In the genomic region with DNA sequence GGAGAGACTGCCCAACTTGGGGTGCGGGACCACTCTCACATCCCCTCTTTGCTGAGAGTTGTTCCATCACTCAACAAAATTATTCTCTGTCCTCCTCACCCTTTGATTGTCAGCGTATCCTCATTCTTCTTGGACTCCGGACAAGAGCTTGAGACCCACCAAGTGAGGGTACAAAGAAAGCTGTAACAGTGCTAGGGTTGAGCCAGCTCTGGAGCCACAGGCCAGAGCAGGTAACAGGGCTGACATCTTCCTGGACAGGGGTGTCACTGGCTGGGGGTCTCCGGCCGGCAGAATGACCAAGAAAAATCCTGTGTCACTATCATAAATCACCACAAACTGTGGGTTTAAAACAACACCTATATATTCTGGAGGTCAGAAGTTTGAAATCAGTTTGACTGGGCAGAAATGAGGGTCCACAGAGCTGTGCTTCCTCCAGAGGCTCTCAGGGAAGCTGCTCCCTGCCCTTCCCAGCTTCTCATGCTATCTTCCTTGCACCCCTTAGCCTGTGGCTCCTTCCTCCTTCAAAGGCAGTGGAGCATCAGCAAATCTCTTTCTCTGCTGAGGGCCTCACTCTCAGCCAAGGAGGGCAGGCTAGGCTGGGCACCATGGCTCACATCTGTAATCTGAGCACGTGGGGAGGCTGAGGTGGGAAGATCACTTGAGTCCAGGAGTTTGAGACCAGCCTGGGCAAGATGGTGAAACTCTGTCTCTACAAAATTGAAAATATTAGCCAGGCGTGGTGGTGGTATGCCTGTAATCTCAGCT, we compare ENCODE assay signal across 16 cellular contexts. TPM values are rescaled to one million over a fixed set of nuclear protein-coding genes. Genes with fewer than 3 reads are reported as not detected.
DNase-seq lines count a peak whose midpoint lies in the region; ATAC-seq, FAIRE-seq and TF ChIP-seq lines count a peak whose summit lies in the region.
"Had no signal": no experiment of that assay in that cellular context is flagged by ENCODE, and none has a peak within 500 bp of the region (broad histone marks: within the 10 kb centered on the region; RNA-seq: fewer than 3 reads in every experiment).

No MANE protein-coding gene starts in this region.

- TF ChIP-seq CTCF in right lobe of liver (IDR thresholded peaks at IDR 0.05) (no peak), HepG2 (CRISPR knock-in tag; IDR thresholded peaks at IDR 0.05) (no peak), glutamatergic neuron (IDR thresholded peaks at IDR 0.05; ENCODE audit: partially characterized antibody, unreplicated experiment) (no peak), neural crest cell (conservative IDR thresholded peaks at IDR 0.05) (no peak)

- H3K9me3 Mint-ChIP-seq in glutamatergic neuron (ENCODE audit: unreplicated experiment) (peaks cover 3% of the 10 kb centered on the region), neural crest cell (no peaks in the 10 kb centered on the region)

- in situ Hi-C loops in HepG2 (cut with HindIII; ENCODE audit: extremely low pct_ligation_motif_present, low pct_unique_long_range_greater_than_20kb) (no loop called here), KBM-7 (cut with MboI; ENCODE audit: low pct_unique_long_range_greater_than_20kb, low sequenced_read_pairs) (no loop called here)

- no peak for TF ChIP-seq POLR2A in right lobe of liver (IDR thresholded peaks at IDR 0.05)
- TF ChIP-seq POLR2A in HepG2 (IDR thresholded peaks at IDR 0.05; ENCODE audit: insufficient read depth in 1 of 2, low read depth in 2 of 2, low read length in 2 of 2), result no peak

- H2AFZ ChIP-seq in HepG2 (ENCODE audit: low read length), result no peak overlapping the region

- 76% methylated on average over 5 of the region's 7 CpGs for WGBS in right lobe of liver (ENCODE audit: insufficient coverage, low coverage, low lambda C conversion rate, missing lambda C conversion rate)
- WGBS in HepG2 (ENCODE audit: low lambda C conversion rate), result 57% methylated on average over 6 of the region's 7 CpGs

- no peaks in the 10 kb centered on the region for H3K79me2 ChIP-seq in HepG2 (ENCODE audit: insufficient read depth, low read length)

- no peak for TF ChIP-seq RAD21 in HepG2 (CRISPR knock-in tag; IDR thresholded peaks at IDR 0.05)

- H3K36me3 Mint-ChIP-seq in glutamatergic neuron (ENCODE audit: unreplicated experiment) (no peaks in the 10 kb centered on the region), neural crest cell (ENCODE audit: low read depth) (no peaks in the 10 kb centered on the region)

- intact Hi-C loops in right lobe of liver (cut with DNase I) (no loop called here), HepG2 (cut with micrococcal nuclease; ENCODE audit: unreplicated experiment) (no loop called here)

- H3K9ac ChIP-seq in HepG2 (ENCODE audit: insufficient read depth, low read depth, low read length), result no peak overlapping the region

- no peaks in the 10 kb centered on the region for H3K36me3 ChIP-seq in right lobe of liver
- H3K36me3 ChIP-seq in HepG2 (replicated peaks in 1 of 2; ENCODE audit: control insufficient read depth in 1 of 2, insufficient read depth in 2 of 2, low read length in 2 of 2), result no peaks in the 10 kb centered on the region

- ATAC-seq in right lobe of liver, result no peak
- no peak for ATAC-seq in HepG2
- ATAC-seq: PC-3 had no signal

- FAIRE-seq in HepG2 (lab: Jason Lieb, UNC), result no peak

- no peak overlapping the region for H3K4me3 Mint-ChIP-seq in glutamatergic neuron (ENCODE audit: unreplicated experiment)
- H3K4me3 Mint-ChIP-seq in neural crest cell, result peak overlapping the region; percentile 31

- no peak overlapping the region for H3K27ac Mint-ChIP-seq in glutamatergic neuron (ENCODE audit: unreplicated experiment)
- no peak overlapping the region for H3K27ac Mint-ChIP-seq in neural crest cell (ENCODE audit: unreplicated experiment)

- no peak overlapping the region for H3K4me2 ChIP-seq in HepG2 (ENCODE audit: low read depth, low read length)

- H3K27me3 ChIP-seq in right lobe of liver, result no peaks in the 10 kb centered on the region
- peaks cover 6 to 37% of the 10 kb centered on the region in 2 experiments; a peak in 4 of 5 replicates for H3K27me3 ChIP-seq in HepG2 (ENCODE audit: control insufficient read depth in 1 of 2, insufficient read depth in 2 of 2, low read length in 2 of 2)

- no peaks in the 10 kb centered on the region for H4K20me1 ChIP-seq in HepG2 (ENCODE audit: insufficient read depth, low read length)

- CTCF ChIA-PET in HepG2 (lab: Yijun Ruan, JAX; ENCODE audit: low intra/inter-chr PET ratio, low total read pairs), result no interaction called here

- H3K9me3 ChIP-seq in right lobe of liver (no peaks in the 10 kb centered on the region), HepG2 (ENCODE audit: low read length) (no peaks in the 10 kb centered on the region)

- POLR2A ChIA-PET in HepG2 (lab: Yijun Ruan, JAX), result no interaction called here

- TF ChIP-seq EP300 in HepG2 (IDR thresholded peaks at IDR 0.05; ENCODE audit: low read depth in 2 of 2, low read length in 2 of 2) (no peak), HepG2 (CRISPR knock-in tag; IDR thresholded peaks at IDR 0.05; ENCODE audit: borderline replicate concordance) (no peak)

- peak in 2 of 3 donors; percentile 27 to 42 for DNase-seq in right lobe of liver
- DNase-seq in HepG2 (ENCODE audit: low spot score), result no peak
- DNase-seq in glutamatergic neuron, result peak; percentile 5
- DNase-seq in neural crest cell (ENCODE audit: low read depth, low spot score), result no peak
- no peak for DNase-seq in GF-D8 (lab: John Stamatoyannopoulos, UW)
- no peak for DNase-seq in mesenteric fat pad (ENCODE audit: low spot score)
- DNase-seq in KBM-7, result no peak
- DNase-seq: C1 segment of cervical spinal cord, GOT3, NCI-H1048, NCI-H1436 treated with DMSO at 0.1 percent for 48 hours, NCI-H2081 treated with DMSO at 0.1 percent for 48 hours, NCI-H510A treated with DMSO at 0.1 percent for 48 hours, NCI-H82, PC-3 had no signal

- H3K4me3 ChIP-seq in right lobe of liver (no peak overlapping the region), HepG2 (replicated peaks in 1 of 3; ENCODE audit: insufficient read depth in 1 of 3, low read depth in 2 of 3, low read length in 3 of 3) (no peak overlapping the region)

- H3K27ac ChIP-seq in right lobe of liver (no peak overlapping the region), HepG2 (ENCODE audit: extremely low read length, insufficient read depth, low read length) (no peak overlapping the region)

- H3K27me3 Mint-ChIP-seq in glutamatergic neuron (ENCODE audit: unreplicated experiment), result no peaks in the 10 kb centered on the region
- H3K27me3 Mint-ChIP-seq in neural crest cell (ENCODE audit: low read depth), result no peaks in the 10 kb centered on the region

- BruUV-seq in HepG2 (replicated peaks; lab: Mats Ljungman, UMichigan), result no TSS peak

- H3K4me1 ChIP-seq in right lobe of liver, result peaks cover 0 to 5% (median 0%) of the 10 kb centered on the region in 4 donors
- H3K4me1 ChIP-seq in HepG2 (ENCODE audit: insufficient read depth, low read length), result peaks cover 42% of the 10 kb centered on the region

- H3K4me1 Mint-ChIP-seq in glutamatergic neuron (ENCODE audit: low read depth, unreplicated experiment) (no peaks in the 10 kb centered on the region), neural crest cell (peaks cover 2% of the 10 kb centered on the region)

RNA-seq across cellular contexts. Expression of gene BBLN, which starts 4.1 kb away (rescaled TPM):
- total RNA-seq in right lobe of liver (100 to 1,000 TPM in 2 of 6 experiments, 10 to 100 TPM in 4; 13.5 to 192 (median 17.7) TPM), HepG2 (2016; rRNA removed; fragmentation: Illumina TruSeq; extraction: Trizol) (22.2 and 33.1 TPM in 2 replicates), glutamatergic neuron (ENCODE audit: unreplicated experiment) (147 TPM), neural crest cell (80.6 and 82.5 TPM in 2 replicates), mesenteric fat pad (63.7 TPM)
- 146 and 177 TPM in 2 replicates for total RNA-seq in HepG2 (2016; cell fraction: cytosol; rRNA removed; fragmentation: Illumina TruSeq; extraction: Trizol; ENCODE audit: low read depth)
- 17.4 and 30.2 TPM in 2 replicates for total RNA-seq in HepG2 (2016; cell fraction: insoluble cytoplasmic fraction; rRNA removed; fragmentation: Illumina TruSeq; extraction: Trizol)
- total RNA-seq in HepG2 (2016; cell fraction: membrane; rRNA removed; fragmentation: Illumina TruSeq; extraction: Trizol), result 86.9 and 114 TPM in 2 replicates
- 11.7 and 11.9 TPM in 2 replicates for total RNA-seq in HepG2 (2016; cell fraction: nucleus; rRNA removed; fragmentation: Illumina TruSeq; extraction: Trizol)
- 27.6 and 29.5 TPM in 2 replicates for polyA plus RNA-seq in HepG2 (2011; rRNA removed)
- polyA plus RNA-seq in HepG2 (2011; cell fraction: cytosol; rRNA removed), result 25.8 and 50.8 TPM in 2 replicates
- polyA plus RNA-seq in HepG2 (2011; cell fraction: nucleus; rRNA removed), result 19.2 and 22.8 TPM in 2 replicates
- 13.4 and 25.7 TPM in 2 replicates for polyA plus RNA-seq in HepG2 (2012)
- 235 and 253 TPM in 2 replicates for polyA plus RNA-seq in HepG2 (2016; cell fraction: cytosol; fragmentation: Illumina TruSeq; extraction: Trizol; ENCODE audit: low read depth)
- polyA plus RNA-seq in HepG2 (2016; cell fraction: insoluble cytoplasmic fraction; fragmentation: Illumina TruSeq; extraction: Trizol; ENCODE audit: low read depth), result 19.0 and 25.9 TPM in 2 replicates
- polyA plus RNA-seq in HepG2 (2016; cell fraction: membrane; fragmentation: Illumina TruSeq; extraction: Trizol; ENCODE audit: low read depth), result 124 and 129 TPM in 2 replicates
- polyA plus RNA-seq in HepG2 (2016; cell fraction: nucleus; fragmentation: Illumina TruSeq; extraction: Trizol; ENCODE audit: insufficient read depth, low read depth), result 21.4 TPM in 2 replicates
- polyA minus RNA-seq in HepG2 (2011; rRNA and poly(A)+ RNA removed; ENCODE audit: low replicate concordance), result 17.1 and 32.9 TPM in 2 replicates
- 13.6 and 21.6 TPM in 2 replicates for polyA minus RNA-seq in HepG2 (2011; cell fraction: cytosol; rRNA and poly(A)+ RNA removed)
- 4.8 and 7.1 TPM in 2 replicates for polyA minus RNA-seq in HepG2 (2011; cell fraction: nucleus; rRNA and poly(A)+ RNA removed)

RNA-seq across cellular contexts. Expression of gene LCN2, which starts 6.7 kb away (rescaled TPM):
- total RNA-seq in right lobe of liver (10 to 100 TPM in 4 of 6 experiments, 1 to 10 TPM in 2; 2.7 to 81.8 (median 18.1) TPM), HepG2 (2016; rRNA removed; fragmentation: Illumina TruSeq; extraction: Trizol) (0.34 and 0.38 TPM in 2 replicates), glutamatergic neuron (ENCODE audit: unreplicated experiment) (not detected), neural crest cell (not detected in 2 replicates), mesenteric fat pad (0.64 TPM)
- 0.40 TPM in 1 of 2 replicates, not detected in the other for total RNA-seq in HepG2 (2016; cell fraction: cytosol; rRNA removed; fragmentation: Illumina TruSeq; extraction: Trizol; ENCODE audit: low read depth)
- total RNA-seq in HepG2 (2016; cell fraction: insoluble cytoplasmic fraction; rRNA removed; fragmentation: Illumina TruSeq; extraction: Trizol), result 0.24 TPM in 1 of 2 replicates, not detected in the other
- total RNA-seq in HepG2 (2016; cell fraction: membrane; rRNA removed; fragmentation: Illumina TruSeq; extraction: Trizol), result 0.34 and 0.38 TPM in 2 replicates
- not detected in 2 replicates for total RNA-seq in HepG2 (2016; cell fraction: nucleus; rRNA removed; fragmentation: Illumina TruSeq; extraction: Trizol)
- polyA plus RNA-seq in HepG2 (2011; rRNA removed), result 1.4 and 2.3 TPM in 2 replicates
- polyA plus RNA-seq in HepG2 (2011; cell fraction: cytosol; rRNA removed), result 0.93 and 2.4 TPM in 2 replicates
- 4.4 and 6.2 TPM in 2 replicates for polyA plus RNA-seq in HepG2 (2011; cell fraction: nucleus; rRNA removed)
- 1.5 and 1.7 TPM in 2 replicates for polyA plus RNA-seq in HepG2 (2012)
- polyA plus RNA-seq in HepG2 (2016; cell fraction: cytosol; fragmentation: Illumina TruSeq; extraction: Trizol; ENCODE audit: low read depth), result 0.69 and 0.92 TPM in 2 replicates
- polyA plus RNA-seq in HepG2 (2016; cell fraction: insoluble cytoplasmic fraction; fragmentation: Illumina TruSeq; extraction: Trizol; ENCODE audit: low read depth), result 0.71 and 0.76 TPM in 2 replicates
- polyA plus RNA-seq in HepG2 (2016; cell fraction: membrane; fragmentation: Illumina TruSeq; extraction: Trizol; ENCODE audit: low read depth), result 0.49 and 0.63 TPM in 2 replicates
- polyA plus RNA-seq in HepG2 (2016; cell fraction: nucleus; fragmentation: Illumina TruSeq; extraction: Trizol; ENCODE audit: insufficient read depth, low read depth), result 1.7 and 3.0 TPM in 2 replicates
- polyA minus RNA-seq in HepG2 (2011; rRNA and poly(A)+ RNA removed; ENCODE audit: low replicate concordance), result 0.44 and 0.52 TPM in 2 replicates
- 0.99 TPM in 1 of 2 replicates, not detected in the other for polyA minus RNA-seq in HepG2 (2011; cell fraction: cytosol; rRNA and poly(A)+ RNA removed)
- not detected in 2 replicates for polyA minus RNA-seq in HepG2 (2011; cell fraction: nucleus; rRNA and poly(A)+ RNA removed)
- total RNA-seq: A673 had no signal

RNA-seq across cellular contexts. Expression of gene PTGES2, which starts 28.4 kb away (rescaled TPM):
- total RNA-seq in right lobe of liver (10 to 100 TPM; 27.2 to 67.2 (median 30.5) TPM), HepG2 (2016; rRNA removed; fragmentation: Illumina TruSeq; extraction: Trizol) (68.5 and 79.8 TPM in 2 replicates), glutamatergic neuron (ENCODE audit: unreplicated experiment) (85.1 TPM), neural crest cell (63.2 and 72.2 TPM in 2 replicates), mesenteric fat pad (59.5 TPM)
- 176 and 179 TPM in 2 replicates for total RNA-seq in HepG2 (2016; cell fraction: cytosol; rRNA removed; fragmentation: Illumina TruSeq; extraction: Trizol; ENCODE audit: low read depth)
- 65.6 and 85.2 TPM in 2 replicates for total RNA-seq in HepG2 (2016; cell fraction: insoluble cytoplasmic fraction; rRNA removed; fragmentation: Illumina TruSeq; extraction: Trizol)
- total RNA-seq in HepG2 (2016; cell fraction: membrane; rRNA removed; fragmentation: Illumina TruSeq; extraction: Trizol), result 80.3 and 84.6 TPM in 2 replicates
- 40.6 and 44.2 TPM in 2 replicates for total RNA-seq in HepG2 (2016; cell fraction: nucleus; rRNA removed; fragmentation: Illumina TruSeq; extraction: Trizol)
- 63.7 and 67.2 TPM in 2 replicates for polyA plus RNA-seq in HepG2 (2011; rRNA removed)
- 53.6 and 85.6 TPM in 2 replicates for polyA plus RNA-seq in HepG2 (2011; cell fraction: cytosol; rRNA removed)
- 128 and 148 TPM in 2 replicates for polyA plus RNA-seq in HepG2 (2011; cell fraction: nucleus; rRNA removed)
- 39.6 and 40.6 TPM in 2 replicates for polyA plus RNA-seq in HepG2 (2012)
- 61.1 and 71.8 TPM in 2 replicates for polyA plus RNA-seq in HepG2 (2016; cell fraction: cytosol; fragmentation: Illumina TruSeq; extraction: Trizol; ENCODE audit: low read depth)
- polyA plus RNA-seq in HepG2 (2016; cell fraction: insoluble cytoplasmic fraction; fragmentation: Illumina TruSeq; extraction: Trizol; ENCODE audit: low read depth), result 67.8 and 88.5 TPM in 2 replicates
- 68.9 and 78.2 TPM in 2 replicates for polyA plus RNA-seq in HepG2 (2016; cell fraction: membrane; fragmentation: Illumina TruSeq; extraction: Trizol; ENCODE audit: low read depth)
- 101 and 105 TPM in 2 replicates for polyA plus RNA-seq in HepG2 (2016; cell fraction: nucleus; fragmentation: Illumina TruSeq; extraction: Trizol; ENCODE audit: insufficient read depth, low read depth)
- 109 and 143 TPM in 2 replicates for polyA minus RNA-seq in HepG2 (2011; rRNA and poly(A)+ RNA removed; ENCODE audit: low replicate concordance)
- polyA minus RNA-seq in HepG2 (2011; cell fraction: cytosol; rRNA and poly(A)+ RNA removed), result 29.5 and 39.2 TPM in 2 replicates
- polyA minus RNA-seq in HepG2 (2011; cell fraction: nucleus; rRNA and poly(A)+ RNA removed), result 39.4 and 44.6 TPM in 2 replicates

RNA-seq across cellular contexts. Expression of gene CIZ1, which starts 35.5 kb away (rescaled TPM):
- 10 to 100 TPM; 15.9 to 33.5 (median 24.0) TPM for total RNA-seq in right lobe of liver
- 25.8 and 30.6 TPM in 2 replicates for total RNA-seq in HepG2 (2016; rRNA removed; fragmentation: Illumina TruSeq; extraction: Trizol)
- total RNA-seq in HepG2 (2016; cell fraction: cytosol; rRNA removed; fragmentation: Illumina TruSeq; extraction: Trizol; ENCODE audit: low read depth), result 36.1 and 38.7 TPM in 2 replicates
- total RNA-seq in HepG2 (2016; cell fraction: insoluble cytoplasmic fraction; rRNA removed; fragmentation: Illumina TruSeq; extraction: Trizol), result 18.6 and 29.5 TPM in 2 replicates
- total RNA-seq in HepG2 (2016; cell fraction: membrane; rRNA removed; fragmentation: Illumina TruSeq; extraction: Trizol), result 57.5 and 63.8 TPM in 2 replicates
- 29.5 and 33.7 TPM in 2 replicates for total RNA-seq in HepG2 (2016; cell fraction: nucleus; rRNA removed; fragmentation: Illumina TruSeq; extraction: Trizol)
- polyA plus RNA-seq in HepG2 (2011; rRNA removed), result 50.3 and 54.7 TPM in 2 replicates
- polyA plus RNA-seq in HepG2 (2011; cell fraction: cytosol; rRNA removed), result 20.5 and 28.3 TPM in 2 replicates
- polyA plus RNA-seq in HepG2 (2011; cell fraction: nucleus; rRNA removed), result 114 and 121 TPM in 2 replicates
- 52.9 and 73.1 TPM in 2 replicates for polyA plus RNA-seq in HepG2 (2012)
- polyA plus RNA-seq in HepG2 (2016; cell fraction: cytosol; fragmentation: Illumina TruSeq; extraction: Trizol; ENCODE audit: low read depth), result 70.7 and 77.7 TPM in 2 replicates
- 39.9 and 54.4 TPM in 2 replicates for polyA plus RNA-seq in HepG2 (2016; cell fraction: insoluble cytoplasmic fraction; fragmentation: Illumina TruSeq; extraction: Trizol; ENCODE audit: low read depth)
- 97.4 and 105 TPM in 2 replicates for polyA plus RNA-seq in HepG2 (2016; cell fraction: membrane; fragmentation: Illumina TruSeq; extraction: Trizol; ENCODE audit: low read depth)
- polyA plus RNA-seq in HepG2 (2016; cell fraction: nucleus; fragmentation: Illumina TruSeq; extraction: Trizol; ENCODE audit: insufficient read depth, low read depth), result 115 and 119 TPM in 2 replicates
- 51.1 and 193 TPM in 2 replicates for polyA minus RNA-seq in HepG2 (2011; rRNA and poly(A)+ RNA removed; ENCODE audit: low replicate concordance)
- polyA minus RNA-seq in HepG2 (2011; cell fraction: cytosol; rRNA and poly(A)+ RNA removed), result 20.0 and 26.1 TPM in 2 replicates
- polyA minus RNA-seq in HepG2 (2011; cell fraction: nucleus; rRNA and poly(A)+ RNA removed), result 18.0 and 23.8 TPM in 2 replicates
- total RNA-seq in glutamatergic neuron (ENCODE audit: unreplicated experiment), result 174 TPM
- total RNA-seq in neural crest cell, result 201 and 226 TPM in 2 replicates
- total RNA-seq in mesenteric fat pad, result 100.0 TPM

RNA-seq across cellular contexts. Expression of gene DNM1, which starts 47.3 kb away (rescaled TPM):
- 1 to 10 TPM in 4 of 6 experiments, under 1 TPM in 2; 0.43 to 3.1 (median 1.8) TPM for total RNA-seq in right lobe of liver
- 0.13 and 0.15 TPM in 2 replicates for total RNA-seq in HepG2 (2016; rRNA removed; fragmentation: Illumina TruSeq; extraction: Trizol)
- 0.10 TPM in 1 of 2 replicates, not detected in the other for total RNA-seq in HepG2 (2016; cell fraction: cytosol; rRNA removed; fragmentation: Illumina TruSeq; extraction: Trizol; ENCODE audit: low read depth)
- total RNA-seq in HepG2 (2016; cell fraction: insoluble cytoplasmic fraction; rRNA removed; fragmentation: Illumina TruSeq; extraction: Trizol), result 0.15 TPM in 1 of 2 replicates, not detected in the other
- 0.21 TPM in 1 of 2 replicates, not detected in the other for total RNA-seq in HepG2 (2016; cell fraction: membrane; rRNA removed; fragmentation: Illumina TruSeq; extraction: Trizol)
- total RNA-seq in HepG2 (2016; cell fraction: nucleus; rRNA removed; fragmentation: Illumina TruSeq; extraction: Trizol), result 0.22 and 0.38 TPM in 2 replicates
- polyA plus RNA-seq in HepG2 (2011; rRNA removed), result 0.58 and 0.91 TPM in 2 replicates
- polyA plus RNA-seq in HepG2 (2011; cell fraction: cytosol; rRNA removed), result 0.10 and 0.23 TPM in 2 replicates
- polyA plus RNA-seq in HepG2 (2011; cell fraction: nucleus; rRNA removed), result 5.5 and 6.4 TPM in 2 replicates
- polyA plus RNA-seq in HepG2 (2012), result 1.1 and 1.8 TPM in 2 replicates
- polyA plus RNA-seq in HepG2 (2016; cell fraction: cytosol; fragmentation: Illumina TruSeq; extraction: Trizol; ENCODE audit: low read depth), result 0.06 and 2.2 TPM in 2 replicates
- polyA plus RNA-seq in HepG2 (2016; cell fraction: insoluble cytoplasmic fraction; fragmentation: Illumina TruSeq; extraction: Trizol; ENCODE audit: low read depth), result 0.17 and 0.45 TPM in 2 replicates
- polyA plus RNA-seq in HepG2 (2016; cell fraction: membrane; fragmentation: Illumina TruSeq; extraction: Trizol; ENCODE audit: low read depth), result 0.13 TPM in 1 of 2 replicates, not detected in the other
- polyA plus RNA-seq in HepG2 (2016; cell fraction: nucleus; fragmentation: Illumina TruSeq; extraction: Trizol; ENCODE audit: insufficient read depth, low read depth), result 0.47 and 1.9 TPM in 2 replicates
- 2.0 and 4.0 TPM in 2 replicates for polyA minus RNA-seq in HepG2 (2011; rRNA and poly(A)+ RNA removed; ENCODE audit: low replicate concordance)
- 0.69 TPM in 1 of 2 replicates, not detected in the other for polyA minus RNA-seq in HepG2 (2011; cell fraction: cytosol; rRNA and poly(A)+ RNA removed)
- polyA minus RNA-seq in HepG2 (2011; cell fraction: nucleus; rRNA and poly(A)+ RNA removed), result 5.0 and 6.2 TPM in 2 replicates
- total RNA-seq in glutamatergic neuron (ENCODE audit: unreplicated experiment), result 276 TPM
- total RNA-seq in neural crest cell, result 84.0 and 87.2 TPM in 2 replicates
- 24.1 TPM for total RNA-seq in mesenteric fat pad

Comparison
In these comparisons a context has a peak if more than half of its experiments do, and no peak if none do; other contexts are left out.
1. DNase-seq: peak in right lobe of liver (2 of 3) and glutamatergic neuron (single experiment); none in HepG2 (single experiment), neural crest cell (single experiment), GF-D8 (single experiment), mesenteric fat pad (single experiment) and KBM-7 (single experiment).